Comparison of ENCODE assay signal across 8 cellular contexts in the genomic region with DNA sequence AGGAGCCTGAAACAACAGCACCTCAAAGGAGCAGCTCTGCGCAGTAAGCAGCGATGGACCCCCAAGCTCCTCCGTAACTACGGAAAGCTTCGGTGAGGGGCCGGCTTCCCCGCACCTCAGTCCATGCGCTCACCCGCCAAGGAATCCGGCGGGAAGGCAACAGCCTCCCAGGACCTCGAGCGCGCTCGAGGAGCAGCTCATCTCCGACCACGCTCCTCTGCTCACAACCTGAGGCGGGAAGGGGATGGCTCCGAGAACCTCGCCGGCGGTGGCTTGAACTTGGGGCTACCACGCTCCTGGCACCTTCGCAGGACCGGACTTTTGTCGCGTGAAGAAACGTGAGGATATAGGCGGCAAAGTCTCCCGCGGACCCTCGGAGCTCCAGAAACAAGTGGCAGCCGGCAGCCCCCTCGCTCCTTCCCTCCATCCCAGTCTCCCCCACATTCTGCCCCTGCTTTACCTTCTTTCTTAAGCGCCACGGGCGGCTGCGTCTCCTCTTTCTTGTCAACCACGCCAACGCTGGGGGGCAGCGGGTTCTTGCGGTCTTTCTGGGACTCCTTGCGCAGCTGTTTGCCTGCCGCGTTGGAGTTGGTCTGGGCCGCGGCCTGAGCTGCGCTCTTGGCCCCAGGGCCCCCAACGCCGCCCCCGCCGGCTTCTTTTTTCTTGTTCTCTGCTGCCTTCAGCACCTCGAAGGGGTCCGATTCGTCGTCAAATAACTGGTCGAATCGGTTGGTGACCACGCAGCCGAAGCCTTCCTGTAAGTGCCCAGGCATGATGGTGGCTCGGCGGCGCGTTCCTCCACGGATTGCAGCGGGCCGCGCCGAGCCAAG. TPM values are rescaled to one million over a fixed set of nuclear protein-coding genes. Genes with fewer than 3 reads are reported as not detected.
A peak's percentile ranks its signal among the peaks of the same experiment; 100 is the strongest.
DNase-seq lines count a peak whose midpoint lies in the region; ATAC-seq, FAIRE-seq and TF ChIP-seq lines count a peak whose summit lies in the region.

No MANE protein-coding gene starts in this region.

- DNase-seq in RPMI7951 (ENCODE audit: low read depth) (peak; percentile 23), astrocyte (ENCODE audit: low read depth) (no peak), epidermal melanocyte (ENCODE audit: insufficient read length, low spot score) (no peak), SHP77 treated with DMSO at 0.1 percent for 48 hours (lab: John Stamatoyannopoulos, UW) (no peak)

- H3K4me2 ChIP-seq in astrocyte (ENCODE audit: low read length): peak overlapping the region; percentile 97

- peak overlapping the region; percentile 96 for H3K9ac ChIP-seq in astrocyte (ENCODE audit: low read length)

- peak overlapping the region; percentile 96 for H3K4me3 Mint-ChIP-seq in astrocyte (ENCODE audit: unreplicated experiment)

- peaks cover 12% of the 10 kb centered on the region for H3K36me3 Mint-ChIP-seq in astrocyte (ENCODE audit: low read depth, unreplicated experiment)

- H3K79me2 ChIP-seq in astrocyte (ENCODE audit: insufficient read depth, low read length): peaks cover 55% of the 10 kb centered on the region

- H3K27ac Mint-ChIP-seq in astrocyte (ENCODE audit: unreplicated experiment): peak overlapping the region; percentile 97

- peaks cover 17% of the 10 kb centered on the region for H3K36me3 ChIP-seq in astrocyte (ENCODE audit: insufficient read depth, low read length)

- H3K9me3 Mint-ChIP-seq in astrocyte (ENCODE audit: unreplicated experiment): no peaks in the 10 kb centered on the region

- ATAC-seq in HG02852 (IDR thresholded peaks at IDR 0.05; ENCODE audit: unreplicated experiment): peak; percentile 6

- peaks cover 4% of the 10 kb centered on the region for H3K4me1 ChIP-seq in astrocyte (ENCODE audit: insufficient read depth, low read length)

- H4K20me1 ChIP-seq in astrocyte (ENCODE audit: insufficient read depth, low read length): peaks cover 50% of the 10 kb centered on the region

- no peaks in the 10 kb centered on the region for H3K27me3 ChIP-seq in astrocyte (ENCODE audit: insufficient read depth, low read length)

- peak overlapping the region; percentile 82 for H2AFZ ChIP-seq in astrocyte (ENCODE audit: low read depth, low read length)

- peak overlapping the region; percentile 96 for H3K4me3 ChIP-seq in astrocyte (ENCODE audit: insufficient read depth, low read depth, low read length)
- peak overlapping the region; percentile 87 for H3K4me3 ChIP-seq in iPS-18c (ENCODE audit: insufficient read depth, low read depth, low read length)
- peak overlapping the region; percentile 68 to 91 (median 89) for H3K4me3 ChIP-seq in skin epidermis

- no peak for TF ChIP-seq CTCF in astrocyte (IDR thresholded peaks at IDR 0.05; ENCODE audit: insufficient read depth, low read depth, low read length)

- H3K27ac ChIP-seq in astrocyte (ENCODE audit: low read depth, low read length) (peak overlapping the region; percentile 78), skin epidermis (peak overlapping the region; percentile 81 to 98 (median 94))

- H3K4me1 Mint-ChIP-seq in astrocyte (ENCODE audit: low read depth, unreplicated experiment): peaks cover 17% of the 10 kb centered on the region

- no peaks in the 10 kb centered on the region for H3K27me3 Mint-ChIP-seq in astrocyte (ENCODE audit: low read depth, unreplicated experiment)

- no peak for FAIRE-seq in astrocyte (lab: Jason Lieb, UNC)

- peak; percentile 30 for TF ChIP-seq POLR2A in GM18526 (IDR thresholded peaks at IDR 0.05; ENCODE audit: extremely low read depth, insufficient read length)

- no peaks in the 10 kb centered on the region for H3K9me3 ChIP-seq in astrocyte (ENCODE audit: insufficient read depth, low read depth, low read length)
- H3K9me3 ChIP-seq in iPS-18c (ENCODE audit: control insufficient read depth, insufficient read depth, low read length): no peaks in the 10 kb centered on the region

RNA-seq across cellular contexts. Expression of a gene that starts 0.5 kb away (rescaled TPM):
- 246 and 260 TPM in 2 replicates for total RNA-seq in RPMI7951 (2014; rRNA removed; shearing (Covaris generic))
- total RNA-seq in astrocyte: 196 and 214 TPM in 2 replicates
